ENCODE assay signal across 8 cellular contexts in the genomic region with DNA sequence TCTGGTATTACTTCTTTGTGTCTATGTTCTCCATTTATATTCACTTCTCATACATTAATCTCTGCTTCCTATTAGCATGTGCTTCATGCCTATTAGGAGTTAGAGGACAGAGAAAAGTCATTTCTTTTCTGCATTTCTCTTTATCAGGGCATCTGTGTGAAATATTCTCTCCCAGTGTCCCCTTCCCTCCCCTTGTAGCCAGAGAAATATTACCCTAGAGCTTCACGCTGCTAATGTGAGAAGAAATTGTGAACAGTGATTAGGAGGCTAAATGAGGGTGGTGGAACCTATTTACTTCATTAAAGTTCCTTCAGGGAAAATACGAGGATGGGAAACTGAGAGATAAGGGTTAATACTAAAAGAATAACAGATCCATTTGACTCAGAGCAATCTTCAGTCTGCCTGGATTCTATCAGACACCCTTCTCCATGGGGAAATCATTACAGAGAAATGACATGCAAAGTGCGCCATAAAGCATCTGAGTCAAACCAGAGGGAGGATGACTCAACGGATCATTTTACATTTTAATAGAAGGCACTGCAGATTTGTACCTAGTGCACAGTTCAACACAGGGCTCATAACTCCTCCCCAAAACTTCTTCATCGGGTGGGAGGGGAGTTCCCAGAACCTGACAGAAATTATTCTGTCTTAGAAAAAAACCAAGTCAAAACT.
DNase-seq lines count a peak whose midpoint lies in the region; ATAC-seq and TF ChIP-seq lines count a peak whose summit lies in the region.

No MANE protein-coding gene starts in this region.

- in situ Hi-C loops in GM23248 (cut with MboI), result no loop called here

- no peak for TF ChIP-seq POLR2A in testis (IDR thresholded peaks at IDR 0.05)

- intact Hi-C loops in testis (cut with DNase I; ENCODE audit: low total_unique reads), result no loop called here

- H3K4me3 ChIP-seq in GM23248, result peak overlapping the region; percentile 45
- no peak overlapping the region for H3K4me3 ChIP-seq in cardiac fibroblast (replicated peaks in 1 of 2; ENCODE audit: low read depth in 2 of 2, low read length in 2 of 2)
- no peak overlapping the region for H3K4me3 ChIP-seq in smooth muscle cell
- no peak overlapping the region for H3K4me3 ChIP-seq in testis

- H3K9me3 ChIP-seq in GM23248 (ENCODE audit: low read depth) (no peaks in the 10 kb centered on the region), smooth muscle cell (replicated peaks; ENCODE audit: low read depth) (no peaks in the 10 kb centered on the region), testis (no peaks in the 10 kb centered on the region)

- H3K36me3 ChIP-seq in GM23248 (ENCODE audit: low read depth), result no peaks in the 10 kb centered on the region
- no peaks in the 10 kb centered on the region for H3K36me3 ChIP-seq in smooth muscle cell (ENCODE audit: low read depth)
- no peaks in the 10 kb centered on the region for H3K36me3 ChIP-seq in testis (ENCODE audit: low read depth, missing control alignments)

- ATAC-seq in GM18858 (IDR thresholded peaks at IDR 0.05; ENCODE audit: unreplicated experiment), result no peak

- H3F3A ChIP-seq in GM23248 (ENCODE audit: insufficient read depth) (peaks cover 10% of the 10 kb centered on the region; the same call in 1 of the 2 replicates), smooth muscle cell (ENCODE audit: low read depth) (peaks cover 7% of the 10 kb centered on the region)

- H3K4me1 ChIP-seq in GM23248 (ENCODE audit: insufficient read depth) (peaks cover 12% of the 10 kb centered on the region), smooth muscle cell (ENCODE audit: low read depth) (peaks cover 14% of the 10 kb centered on the region), testis (no peaks in the 10 kb centered on the region)

- DNase-seq in GM23248 (peak; percentile 93), NCI-H69 (lab: John Stamatoyannopoulos, UW) (peak; percentile 34), cardiac fibroblast (ENCODE audit: low read depth in 2 of 2) (peak; percentile 61 to 73), smooth muscle cell (lab: John Stamatoyannopoulos, UW; ENCODE audit: unreplicated experiment) (no peak), testis (no peak), substantia nigra (lab: John Stamatoyannopoulos, UW) (no peak), NCI-H446 (lab: John Stamatoyannopoulos, UW) (no peak)

- H3K4me2 ChIP-seq in GM23248 (ENCODE audit: unreplicated experiment) (peak overlapping the region; percentile 72), smooth muscle cell (peak overlapping the region; percentile 75)

- H3K9me2 ChIP-seq in GM23248 (ENCODE audit: insufficient read depth), result no peaks in the 10 kb centered on the region

- TF ChIP-seq CTCF in cardiac fibroblast (IDR thresholded peaks at IDR 0.05; ENCODE audit: low read depth, low read length) (no peak), smooth muscle cell (IDR thresholded peaks at IDR 0.05; ENCODE audit: borderline replicate concordance, insufficient read depth, poor library complexity, severe bottlenecking) (no peak), testis (IDR thresholded peaks at IDR 0.05) (no peak)

- H3K79me2 ChIP-seq in GM23248 (ENCODE audit: insufficient read depth), result no peaks in the 10 kb centered on the region
- no peaks in the 10 kb centered on the region for H3K79me2 ChIP-seq in smooth muscle cell (ENCODE audit: low read depth)

- H4K20me1 ChIP-seq in GM23248 (ENCODE audit: insufficient read depth) (no peaks in the 10 kb centered on the region), smooth muscle cell (ENCODE audit: low read depth) (no peaks in the 10 kb centered on the region)

- H3K9ac ChIP-seq in GM23248 (no peak overlapping the region), smooth muscle cell (ENCODE audit: low read depth) (peak overlapping the region; percentile 30)

- H3K27me3 ChIP-seq in GM23248 (replicated peaks; ENCODE audit: insufficient read depth) (no peaks in the 10 kb centered on the region; the same call in 1 of the 2 replicates), smooth muscle cell (ENCODE audit: low read depth) (no peaks in the 10 kb centered on the region), testis (no peaks in the 10 kb centered on the region)

- H2AFZ ChIP-seq in GM23248 (no peak overlapping the region), smooth muscle cell (ENCODE audit: low read depth) (no peak overlapping the region)

- H3K27ac ChIP-seq in GM23248 (peak overlapping the region; percentile 49), smooth muscle cell (ENCODE audit: low read depth) (peak overlapping the region; percentile 85), testis (no peak overlapping the region), substantia nigra (ENCODE audit: low read depth, low read length, poor library complexity, severe bottlenecking) (no peak overlapping the region)

- WGBS in GM23248 (ENCODE audit: low coverage in 1 of 2, low lambda C conversion rate in 2 of 2, missing lambda C conversion rate in 2 of 2), 2 experiments, result 8 to 18% methylated on average over 5 of the region's 5 CpGs
- under 1% methylated on average over 5 of the region's 5 CpGs for WGBS in smooth muscle cell (ENCODE audit: low lambda C conversion rate)
- WGBS in testis, 2 donors, result 64 to 68% methylated on average over 5 of the region's 5 CpGs

Comparison
In these comparisons a context has a peak if more than half of its experiments do, and no peak if none do; other contexts are left out.
1. DNase-seq: peak in GM23248 (single experiment), NCI-H69 (single experiment) and cardiac fibroblast (2 of 2); none in smooth muscle cell (single experiment), testis (single experiment), substantia nigra (0 of 49) and NCI-H446 (0 of 2).
2. H3K27ac ChIP-seq: peak in GM23248 (single experiment) and smooth muscle cell (single experiment); none in testis (0 of 2) and substantia nigra (single experiment).